Comparison of ENCODE assay signal across 8 cellular contexts in genomic region chr19:1249990-1250298, GRCh38. TPM values are rescaled to one million over a fixed set of nuclear protein-coding genes. Genes with fewer than 3 reads are reported as not detected.
DNase-seq lines count a peak whose midpoint lies in the region; ATAC-seq and TF ChIP-seq lines count a peak whose summit lies in the region.

No MANE protein-coding gene starts in this region.

- peaks cover 33% of the 10 kb centered on the region for H3K4me1 ChIP-seq in CD4-positive, alpha-beta memory T cell (ENCODE audit: insufficient read depth, low read length)
- H3K4me1 ChIP-seq in OCI-LY1 (ENCODE audit: insufficient read depth, low read length, severe bottlenecking) (peaks cover 28% of the 10 kb centered on the region), endocrine pancreas (ENCODE audit: control insufficient read depth, insufficient read depth, low read length) (no peaks in the 10 kb centered on the region), neuron (ENCODE audit: insufficient read depth, low read length) (peaks cover 29% of the 10 kb centered on the region)

- DNase-seq in CD4-positive, alpha-beta memory T cell, result no peak
- DNase-seq in hypothalamus (lab: John Stamatoyannopoulos, UW) (no peak), NCI-H1105 (lab: John Stamatoyannopoulos, UW) (no peak)
- DNase-seq in NK-92 treated with Interleukin-12 subunit alpha and Interleukin-12 subunit beta, amount 100 ng/mL, for 24 hours (lab: John Stamatoyannopoulos, UW), result no peak

- H3K27ac Mint-ChIP-seq in CD4-positive, alpha-beta memory T cell, result peak overlapping the region; percentile 89 to 94 (median 91)

- H3K27me3 ChIP-seq in CD4-positive, alpha-beta memory T cell (ENCODE audit: insufficient read depth, low read length), result no peaks in the 10 kb centered on the region
- H3K27me3 ChIP-seq in OCI-LY1 (ENCODE audit: insufficient read depth, low read length) (no peaks in the 10 kb centered on the region), endocrine pancreas (ENCODE audit: control insufficient read depth, insufficient read depth, low read length) (no peaks in the 10 kb centered on the region), neuron (ENCODE audit: insufficient read depth, low read length) (no peaks in the 10 kb centered on the region)

- no peaks in the 10 kb centered on the region for H3K9me2 ChIP-seq in OCI-LY1 (ENCODE audit: low read depth, low read length)

- H3K9ac ChIP-seq in OCI-LY1 (ENCODE audit: low read length), result peak overlapping the region; percentile 91
- H3K9ac ChIP-seq in endocrine pancreas (ENCODE audit: control insufficient read depth, insufficient read depth, low read length), result peak overlapping the region; percentile 49

- CTCF ChIA-PET in CD4-positive, alpha-beta memory T cell (lab: Charles Lee; ENCODE audit: partially characterized antibody), result no interaction called here

- H3K9me3 Mint-ChIP-seq in CD4-positive, alpha-beta memory T cell, result peaks cover 0 to 10% (median 0%) of the 10 kb centered on the region in 8 donors

- H3K4me3 ChIP-seq in CD4-positive, alpha-beta memory T cell (ENCODE audit: low read length in 2 of 2), result peak overlapping the region in 1 of 2 donors; percentile 66
- H3K4me3 ChIP-seq in OCI-LY1 (ENCODE audit: low read depth, low read length, poor library complexity, severe bottlenecking), result peak overlapping the region; percentile 76
- no peak overlapping the region for H3K4me3 ChIP-seq in endocrine pancreas (ENCODE audit: control insufficient read depth, insufficient read depth, low read length)
- peak overlapping the region; percentile 90 for H3K4me3 ChIP-seq in neuron (ENCODE audit: low read length)

- H4K20me1 ChIP-seq in OCI-LY1 (ENCODE audit: insufficient read depth, low read length), result no peaks in the 10 kb centered on the region

- no peaks in the 10 kb centered on the region for H3K27me3 Mint-ChIP-seq in CD4-positive, alpha-beta memory T cell

- peaks cover 9% of the 10 kb centered on the region for H3K36me3 ChIP-seq in CD4-positive, alpha-beta memory T cell (ENCODE audit: insufficient read depth, low read length)
- H3K36me3 ChIP-seq in OCI-LY1 (ENCODE audit: insufficient read depth, low read length) (peaks cover 22% of the 10 kb centered on the region), endocrine pancreas (ENCODE audit: control insufficient read depth, insufficient read depth, low read length) (peaks cover 5% of the 10 kb centered on the region), neuron (ENCODE audit: insufficient read depth, low read length) (peaks cover 32% of the 10 kb centered on the region)

- H3K79me2 ChIP-seq in OCI-LY1 (ENCODE audit: insufficient read depth, low read length), result no peaks in the 10 kb centered on the region

- H3K9me3 ChIP-seq in CD4-positive, alpha-beta memory T cell (ENCODE audit: control insufficient read depth in 1 of 2, low read length in 2 of 2), result no peaks in the 10 kb centered on the region
- H3K9me3 ChIP-seq in OCI-LY1 (ENCODE audit: low read length) (no peaks in the 10 kb centered on the region), endocrine pancreas (ENCODE audit: control insufficient read depth, low read length) (no peaks in the 10 kb centered on the region), neuron (ENCODE audit: low read length) (no peaks in the 10 kb centered on the region)

- H3K4me2 ChIP-seq in OCI-LY1 (ENCODE audit: low read length), result peak overlapping the region; percentile 85

- H3F3A ChIP-seq in OCI-LY1 (ENCODE audit: insufficient read depth, low read length), result no peaks in the 10 kb centered on the region

- intact Hi-C loops in CD4-positive, alpha-beta memory T cell (cut with micrococcal nuclease), result loop anchor here (1.0 to 10.0 kb wide), 4 partner anchors 9 to 455 kb away; partner anchors contain the start of genes CIRBP, DAZAP1 and PTBP1

- peaks cover 2 to 28% (median 11%) of the 10 kb centered on the region in 4 donors for H3K4me1 Mint-ChIP-seq in CD4-positive, alpha-beta memory T cell

- H3K4me3 Mint-ChIP-seq in CD4-positive, alpha-beta memory T cell, result peak overlapping the region; percentile 83 to 94 (median 90)

- POLR2A ChIA-PET in CD4-positive, alpha-beta memory T cell (lab: Charles Lee; ENCODE audit: partially characterized antibody), result interaction anchor here (0.8 to 2.4 kb wide), 8 partner anchors 9 to 182 kb away, joined by 3 to 55 read pairs (median 6); partner anchors contain the start of gene CIRBP

- peak overlapping the region; percentile 86 for H3K27ac ChIP-seq in CD4-positive, alpha-beta memory T cell (ENCODE audit: low read depth, low read length)
- H3K27ac ChIP-seq in OCI-LY1 (ENCODE audit: low read depth, low read length, poor library complexity, severe bottlenecking), result peak overlapping the region; percentile 48

- no peak for TF ChIP-seq CTCF in OCI-LY1 (IDR thresholded peaks at IDR 0.05; ENCODE audit: low read length)

- ATAC-seq in HG02870 (IDR thresholded peaks at IDR 0.05; ENCODE audit: unreplicated experiment), result no peak

- H3K36me3 Mint-ChIP-seq in CD4-positive, alpha-beta memory T cell, result peaks cover 11 to 22% of the 10 kb centered on the region in 2 donors

- H2AFZ ChIP-seq in OCI-LY1 (ENCODE audit: low read length) (no peak overlapping the region), neuron (ENCODE audit: low read depth, low read length) (no peak overlapping the region)

RNA-seq across cellular contexts. Expression of gene MIDN, which starts 1.6 kb away (rescaled TPM):
- total RNA-seq in CD4-positive, alpha-beta memory T cell, result 10 to 100 TPM; 30.3 to 34.0 TPM
- polyA plus RNA-seq in CD4-positive, alpha-beta memory T cell, result 1 to 10 TPM in 1 of 2 donors, under 1 TPM in 1; 0.75 to 6.1 TPM

RNA-seq across cellular contexts. Expression of gene ATP5F1D, which starts 8.4 kb away (rescaled TPM):
- total RNA-seq in CD4-positive, alpha-beta memory T cell, result 100 to 1,000 TPM; 105 to 108 TPM
- polyA plus RNA-seq in CD4-positive, alpha-beta memory T cell, result 100 to 1,000 TPM; 133 to 243 TPM

RNA-seq across cellular contexts. Expression of gene CBARP, which starts 12.1 kb away (rescaled TPM):
- not detected for total RNA-seq in CD4-positive, alpha-beta memory T cell
- not detected for polyA plus RNA-seq in CD4-positive, alpha-beta memory T cell

RNA-seq across cellular contexts. Expression of gene CIRBP, which starts 19.2 kb away (rescaled TPM):
- total RNA-seq in CD4-positive, alpha-beta memory T cell, result 100 to 1,000 TPM; 574 to 638 TPM
- 100 to 1,000 TPM; 160 to 257 TPM for polyA plus RNA-seq in CD4-positive, alpha-beta memory T cell

RNA-seq across cellular contexts. Expression of gene FAM174C, which starts 25.4 kb away (rescaled TPM):
- 10 to 100 TPM; 50.5 to 54.2 TPM for total RNA-seq in CD4-positive, alpha-beta memory T cell
- polyA plus RNA-seq in CD4-positive, alpha-beta memory T cell, result 100 to 1,000 TPM in 1 of 2 donors, 10 to 100 TPM in 1; 57.2 to 114 TPM
